25 cellular contexts compared by ENCODE assay signal in the genomic region with DNA sequence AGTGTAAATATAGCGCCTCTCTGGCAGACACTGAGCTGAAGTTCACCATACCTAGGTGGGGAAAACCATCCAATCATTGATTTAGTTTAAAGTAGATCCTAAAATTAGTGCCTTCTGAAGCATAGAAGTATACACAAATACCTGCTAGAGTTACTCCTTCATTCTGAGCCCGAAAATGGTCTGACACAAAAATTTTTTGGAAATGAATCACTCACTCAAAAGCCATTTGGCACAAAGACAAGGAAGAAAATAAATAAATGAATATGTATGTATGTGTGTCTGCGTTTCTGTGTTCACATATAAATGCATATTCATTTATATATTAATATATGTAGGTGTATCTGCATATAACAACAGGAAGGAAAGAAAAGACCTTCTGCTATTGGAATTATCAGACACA.
"Had no signal": no experiment of that assay in that cellular context is flagged by ENCODE, and none has a peak within 500 bp of the region (broad histone marks: within the 10 kb centered on the region; RNA-seq: fewer than 3 reads in every experiment).

No MANE protein-coding gene starts in this region.

- H3K36me3 ChIP-seq: adrenal gland, cardiac muscle cell had no signal

- H3K4me1 Mint-ChIP-seq: activated CD4-positive, alpha-beta memory T cell treated with anti-CD3 and anti-CD28 coated beads, Interleukin-2, amount 10 ng/mL, durations not matched to agents 7 days and 5 days; activated CD4-positive, alpha-beta T cell treated with anti-CD3 and anti-CD28 coated beads for 36 hours; activated naive CD4-positive, alpha-beta T cell treated with anti-CD3 and anti-CD28 coated beads, Interleukin-2, amount 10 ng/mL, durations not matched to agents 7 days and 5 days; activated naive CD8-positive, alpha-beta T cell treated with anti-CD3 and anti-CD28 coated beads for 36 hours; activated T-helper 17 cell treated with anti-CD3 and anti-CD28 coated beads, Interleukin-2, amount 50 U/mL, for 72 hours; brain; T-cell had no signal

- H3K36me3 Mint-ChIP-seq: activated naive CD4-positive, alpha-beta T cell treated with anti-CD3 and anti-CD28 coated beads, Interleukin-2, amount 10 ng/mL, durations not matched to agents 7 days and 5 days; activated naive CD8-positive, alpha-beta T cell treated with anti-CD3 and anti-CD28 coated beads for 36 hours; brain; T-cell had no signal

- DNase-seq: activated CD4-positive, alpha-beta memory T cell treated with anti-CD3 and anti-CD28 coated beads, Interleukin-2, amount 10 ng/mL, durations not matched to agents 7 days and 5 days; activated CD4-positive, alpha-beta T cell treated with anti-CD3 and anti-CD28 coated beads for 36 hours; activated CD4-positive, alpha-beta T cell treated with anti-CD3 and anti-CD28 coated beads, Interleukin-2, amount 50 U/mL, for 1 hour; activated gamma-delta T cell; activated naive CD4-positive, alpha-beta T cell treated with anti-CD3 and anti-CD28 coated beads, Interleukin-2, amount 10 ng/mL, durations not matched to agents 7 days and 5 days; activated naive CD8-positive, alpha-beta T cell treated with anti-CD3 and anti-CD28 coated beads for 36 hours; activated T-cell treated with anti-CD3 and anti-CD28 coated beads for 4 hours; activated T-cell treated with anti-CD3 and anti-CD28 coated beads, Interleukin-2, amount 50 U/mL, for 48 hours; adrenal gland; anterior cingulate cortex; KBM-7; MV-4-11; NCI-H1092 treated with DMSO at 0.1 percent for 48 hours; NCI-H1417 treated with DMSO at 0.1 percent for 48 hours; NCI-H1694; NCI-H2029; NCI-H446; NCI-H524; SIG-M5; T-cell; T-helper 2 cell had no signal

- H3K27ac ChIP-seq: adrenal gland, cardiac muscle cell, VCaP had no signal

- ATAC-seq: activated CD4-positive, alpha-beta T cell treated with anti-CD3 and anti-CD28 coated beads for 36 hours; activated T-helper 17 cell treated with anti-CD3 and anti-CD28 coated beads, Interleukin-2, amount 50 U/mL, for 72 hours; T-cell had no signal

- H3K27me3 ChIP-seq: adrenal gland, cardiac muscle cell had no signal

- H3K27me3 Mint-ChIP-seq: activated CD4-positive, alpha-beta memory T cell treated with anti-CD3 and anti-CD28 coated beads, Interleukin-2, amount 10 ng/mL, durations not matched to agents 7 days and 5 days; activated CD4-positive, alpha-beta T cell treated with anti-CD3 and anti-CD28 coated beads for 36 hours; activated naive CD4-positive, alpha-beta T cell treated with anti-CD3 and anti-CD28 coated beads, Interleukin-2, amount 10 ng/mL, durations not matched to agents 7 days and 5 days; activated naive CD8-positive, alpha-beta T cell treated with anti-CD3 and anti-CD28 coated beads for 36 hours; activated T-helper 17 cell treated with anti-CD3 and anti-CD28 coated beads, Interleukin-2, amount 50 U/mL, for 72 hours; brain; T-cell had no signal

- H3K4me1 ChIP-seq: adrenal gland had no signal

- H3K27ac Mint-ChIP-seq: activated CD4-positive, alpha-beta memory T cell treated with anti-CD3 and anti-CD28 coated beads, Interleukin-2, amount 10 ng/mL, durations not matched to agents 7 days and 5 days; activated CD4-positive, alpha-beta T cell treated with anti-CD3 and anti-CD28 coated beads for 36 hours; activated naive CD4-positive, alpha-beta T cell treated with anti-CD3 and anti-CD28 coated beads, Interleukin-2, amount 10 ng/mL, durations not matched to agents 7 days and 5 days; activated naive CD8-positive, alpha-beta T cell treated with anti-CD3 and anti-CD28 coated beads for 36 hours; activated T-helper 17 cell treated with anti-CD3 and anti-CD28 coated beads, Interleukin-2, amount 50 U/mL, for 72 hours; brain; T-cell had no signal

- H3K4me3 Mint-ChIP-seq: activated CD4-positive, alpha-beta memory T cell treated with anti-CD3 and anti-CD28 coated beads, Interleukin-2, amount 10 ng/mL, durations not matched to agents 7 days and 5 days; activated CD4-positive, alpha-beta T cell treated with anti-CD3 and anti-CD28 coated beads for 36 hours; activated naive CD4-positive, alpha-beta T cell treated with anti-CD3 and anti-CD28 coated beads, Interleukin-2, amount 10 ng/mL, durations not matched to agents 7 days and 5 days; activated naive CD8-positive, alpha-beta T cell treated with anti-CD3 and anti-CD28 coated beads for 36 hours; activated T-helper 17 cell treated with anti-CD3 and anti-CD28 coated beads, Interleukin-2, amount 50 U/mL, for 72 hours; brain; T-cell had no signal

- H3K4me3 ChIP-seq: adrenal gland, cardiac muscle cell had no signal
